20 cellular contexts compared by ENCODE assay signal in the genomic region with DNA sequence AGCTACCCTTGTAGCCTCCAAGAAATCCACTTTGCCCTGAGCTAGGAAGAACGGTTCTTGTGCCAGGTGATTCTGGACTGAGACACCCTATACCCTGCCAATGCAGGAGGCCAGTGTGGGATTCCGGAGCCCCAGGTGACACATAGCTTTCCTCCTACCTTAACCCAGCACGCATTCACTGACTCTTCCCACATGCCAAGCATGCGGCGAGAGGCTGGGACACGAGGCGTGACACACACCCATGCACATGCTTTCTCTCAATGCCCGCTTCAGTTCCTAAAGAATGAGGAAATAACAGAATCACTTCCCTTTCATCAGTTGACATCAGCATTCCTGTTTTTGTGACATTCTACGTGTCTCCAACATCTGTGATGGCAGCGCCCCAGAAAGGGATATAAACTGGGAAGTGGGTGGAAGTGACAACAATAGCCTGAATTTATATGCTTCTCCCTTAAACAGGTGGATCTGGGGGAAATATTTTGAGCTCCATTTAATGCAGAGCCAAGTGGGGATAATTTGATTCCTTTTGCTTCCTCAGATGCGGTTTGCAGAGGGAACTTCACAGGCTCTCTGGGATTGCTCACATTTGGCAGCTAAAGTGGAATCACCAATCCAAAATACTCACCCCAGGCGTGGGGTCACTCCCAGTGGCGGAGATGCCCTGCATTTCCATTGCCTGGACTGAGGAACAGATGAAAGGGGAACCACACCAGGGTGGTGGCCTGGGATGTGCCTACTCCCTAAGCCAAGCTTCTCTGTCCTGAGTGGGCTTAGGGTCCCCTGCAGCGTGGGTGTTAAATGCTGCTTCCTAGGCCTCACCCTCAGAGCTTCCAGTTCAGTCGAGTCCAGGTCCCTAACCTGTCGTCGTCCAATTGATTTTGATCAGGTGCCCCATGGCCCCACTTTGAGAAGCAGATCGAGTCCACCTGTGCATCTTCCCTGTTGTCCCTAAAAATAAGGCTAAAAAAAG.
DNase-seq lines count a peak whose midpoint lies in the region; TF ChIP-seq lines count a peak whose summit lies in the region.
"Had no signal": no experiment of that assay in that cellular context is flagged by ENCODE, and none has a peak within 500 bp of the region (broad histone marks: within the 10 kb centered on the region; RNA-seq: fewer than 3 reads in every experiment).

No MANE protein-coding gene starts in this region.

- TF ChIP-seq EP300 in tibial nerve (IDR thresholded peaks at IDR 0.05): peak in 1 of 2 donors; percentile 40

- H3K27me3 ChIP-seq in MG63 (no peaks in the 10 kb centered on the region), tibial nerve (no peaks in the 10 kb centered on the region)
- H3K27me3 ChIP-seq: BE2C had no signal

- no peak overlapping the region for H3K4me3 ChIP-seq in MG63
- no peak overlapping the region for H3K4me3 ChIP-seq in tibial nerve
- H3K4me3 ChIP-seq: GM23248, HAP-1, PC-9, SJCRH30 had no signal

- no peak for TF ChIP-seq CTCF in neural crest cell (conservative IDR thresholded peaks at IDR 0.05)
- no peak for TF ChIP-seq CTCF in type B pancreatic cell (conservative IDR thresholded peaks at IDR 0.05)
- TF ChIP-seq CTCF in tibial nerve (IDR thresholded peaks at IDR 0.05): no peak

- peaks cover 0 to 16% (median 5%) of the 10 kb centered on the region in 4 donors for H3K4me1 ChIP-seq in tibial nerve
- H3K4me1 ChIP-seq: BE2C, HAP-1, SJCRH30 had no signal

- H3K27ac ChIP-seq in tibial nerve: no peak overlapping the region
- H3K27ac ChIP-seq: GM23248, PC-9, RWPE1, SJCRH30 had no signal

- DNase-seq in SIG-M5 treated with dmso at 0.1 percent for 504 hours (lab: John Stamatoyannopoulos, UW; ENCODE audit: unreplicated experiment): peak; percentile 15
- DNase-seq in SIG-M5 (lab: John Stamatoyannopoulos, UW): no peak
- peak; percentile 33 for DNase-seq in ecto neural progenitor cell (ENCODE audit: low spot score)
- DNase-seq in neural crest cell (ENCODE audit: low read depth, low spot score): no peak
- DNase-seq in type B pancreatic cell (ENCODE audit: extremely low spot score, unreplicated experiment): peak; percentile 49
- DNase-seq in MG63: no peak
- DNase-seq in stimulated activated naive CD4-positive, alpha-beta T cell (lab: John Stamatoyannopoulos, UW): no peak
- no peak for DNase-seq in tibial nerve (ENCODE audit: low spot score in 2 of 2)
- DNase-seq: 8988T; BE2C; Caco-2; CD4-positive, alpha-beta T cell; GDM1; GM23248; NCI-H187; NCI-H2227 treated with DMSO at 0.1 percent for 48 hours; PC-9 had no signal

- H3K36me3 Mint-ChIP-seq in neural crest cell (ENCODE audit: low read depth) (no peaks in the 10 kb centered on the region), type B pancreatic cell (no peaks in the 10 kb centered on the region)

- no peaks in the 10 kb centered on the region for H3K9me3 Mint-ChIP-seq in neural crest cell
- H3K9me3 Mint-ChIP-seq in type B pancreatic cell: no peaks in the 10 kb centered on the region
- H3K9me3 Mint-ChIP-seq: CD4-positive, alpha-beta T cell had no signal

- WGBS in tibial nerve, 2 donors: 71 to 76% methylated on average over 16 to 18 of the region's 18 CpGs

- H3K4me3 Mint-ChIP-seq in neural crest cell: no peak overlapping the region
- no peak overlapping the region for H3K4me3 Mint-ChIP-seq in type B pancreatic cell
- H3K4me3 Mint-ChIP-seq: CD4-positive, alpha-beta T cell had no signal

- H3K27ac Mint-ChIP-seq in neural crest cell (ENCODE audit: unreplicated experiment) (peak overlapping the region; percentile 77), type B pancreatic cell (no peak overlapping the region)
- H3K27ac Mint-ChIP-seq: CD4-positive, alpha-beta T cell had no signal

- H3K4me1 Mint-ChIP-seq in neural crest cell: peaks cover 10% of the 10 kb centered on the region
- peaks cover 4% of the 10 kb centered on the region for H3K4me1 Mint-ChIP-seq in type B pancreatic cell (ENCODE audit: unreplicated experiment)

- no peak for TF ChIP-seq POLR2A in tibial nerve (IDR thresholded peaks at IDR 0.05)

- H3K9me3 ChIP-seq in MG63: no peaks in the 10 kb centered on the region
- no peaks in the 10 kb centered on the region for H3K9me3 ChIP-seq in tibial nerve
- H3K9me3 ChIP-seq: BE2C, Caco-2, HAP-1, SJCRH30 had no signal

- no peaks in the 10 kb centered on the region for H3K36me3 ChIP-seq in MG63
- no peaks in the 10 kb centered on the region for H3K36me3 ChIP-seq in tibial nerve
- H3K36me3 ChIP-seq: BE2C, HAP-1, SJCRH30 had no signal

- H3K27me3 Mint-ChIP-seq in neural crest cell (ENCODE audit: low read depth): no peaks in the 10 kb centered on the region
- peaks cover 23% of the 10 kb centered on the region for H3K27me3 Mint-ChIP-seq in type B pancreatic cell

Comparison
In these comparisons a context has a peak if more than half of its experiments do, and no peak if none do; other contexts are left out.
1. DNase-seq: peak in SIG-M5 treated with dmso at 0.1 percent for 504 hours (single experiment), ecto neural progenitor cell (single experiment) and type B pancreatic cell (single experiment); none in SIG-M5 (single experiment), neural crest cell (single experiment), MG63 (single experiment), stimulated activated naive CD4-positive, alpha-beta T cell (0 of 6) and tibial nerve (0 of 2).